2 cellular contexts compared by ENCODE assay signal in the genomic region with DNA sequence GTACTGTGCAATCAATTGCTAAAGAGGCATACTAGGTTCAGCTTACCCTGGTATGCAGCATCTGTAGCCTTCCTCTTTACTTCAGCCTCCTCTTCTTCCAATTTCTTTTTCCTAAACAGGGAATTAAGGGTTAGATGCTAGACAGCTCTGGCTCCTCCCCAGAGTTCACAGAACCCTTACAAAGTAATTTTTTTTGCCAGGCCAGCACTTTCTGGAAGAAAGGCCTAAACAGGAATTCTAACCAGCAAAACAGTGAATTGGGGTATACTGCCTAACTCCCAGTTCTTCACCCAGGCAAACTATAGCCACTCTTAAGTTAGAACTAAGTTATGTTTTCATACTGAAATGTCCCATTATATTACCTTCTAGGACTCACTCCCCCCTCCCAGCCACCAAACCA.
TF ChIP-seq lines count a peak whose summit lies in the region.

No MANE protein-coding gene starts in this region.

TF ChIP-seq in A549, 52 proteins besides CTCF, POLR2A, EP300 and RAD21:
- TF ChIP-seq, protein P1, sequence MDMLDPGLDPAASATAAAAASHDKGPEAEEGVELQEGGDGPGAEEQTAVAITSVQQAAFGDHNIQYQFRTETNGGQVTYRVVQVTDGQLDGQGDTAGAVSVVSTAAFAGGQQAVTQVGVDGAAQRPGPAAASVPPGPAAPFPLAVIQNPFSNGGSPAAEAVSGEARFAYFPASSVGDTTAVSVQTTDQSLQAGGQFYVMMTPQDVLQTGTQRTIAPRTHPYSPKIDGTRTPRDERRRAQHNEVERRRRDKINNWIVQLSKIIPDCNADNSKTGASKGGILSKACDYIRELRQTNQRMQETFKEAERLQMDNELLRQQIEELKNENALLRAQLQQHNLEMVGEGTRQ (IDR thresholded peaks at IDR 0.05): no peak
- TF ChIP-seq TP53 (CRISPR knock-in tag; IDR thresholded peaks at IDR 0.05) (no peak), HEYL (CRISPR knock-in tag; IDR thresholded peaks at IDR 0.05) (no peak), SREBF2 (IDR thresholded peaks at IDR 0.05) (no peak), MAFK (IDR thresholded peaks at IDR 0.05; ENCODE audit: partially characterized antibody) (peak; percentile 68), JUN (IDR thresholded peaks at IDR 0.05) (no peak), NFE2L2 (conservative IDR thresholded peaks at IDR 0.05; ENCODE audit: low read length) (no peak)
- TF ChIP-seq, protein P2, sequence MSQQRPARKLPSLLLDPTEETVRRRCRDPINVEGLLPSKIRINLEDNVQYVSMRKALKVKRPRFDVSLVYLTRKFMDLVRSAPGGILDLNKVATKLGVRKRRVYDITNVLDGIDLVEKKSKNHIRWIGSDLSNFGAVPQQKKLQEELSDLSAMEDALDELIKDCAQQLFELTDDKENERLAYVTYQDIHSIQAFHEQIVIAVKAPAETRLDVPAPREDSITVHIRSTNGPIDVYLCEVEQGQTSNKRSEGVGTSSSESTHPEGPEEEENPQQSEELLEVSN (IDR thresholded peaks at IDR 0.05; ENCODE audit: borderline replicate concordance, low read depth): no peak

TF ChIP-seq in IMR-90, 13 proteins besides CTCF, POLR2A, EP300 and RAD21:
- TF ChIP-seq MAFK (IDR thresholded peaks at IDR 0.05; ENCODE audit: low read depth, low read length): peak; percentile 16; the same call in 1 of the 2 replicates
- no peak for TF ChIP-seq SMC3 (IDR thresholded peaks at IDR 0.05; ENCODE audit: low read depth, low read length)
